ENCODE assay signal across 19 cellular contexts in genomic region chr9:24041294-24041693, GRCh38.
"Had no signal": no experiment of that assay in that cellular context is flagged by ENCODE, and none has a peak within 500 bp of the region (broad histone marks: within the 10 kb centered on the region; RNA-seq: fewer than 3 reads in every experiment).

No MANE protein-coding gene starts in this region.

- H3K36me3 ChIP-seq: gastrocnemius medialis, heart right ventricle, right atrium auricular region, tibial nerve, vagina had no signal

- H3K4me1 ChIP-seq: gastrocnemius medialis, heart right ventricle, right atrium auricular region, tibial nerve, vagina had no signal

- H3K27ac ChIP-seq: gastrocnemius medialis, heart right ventricle, right atrium auricular region, tibial nerve, vagina, VCaP had no signal

- ATAC-seq: activated T-helper 17 cell treated with anti-CD3 and anti-CD28 coated beads, Interleukin-2, amount 50 U/mL, for 72 hours; gastrocnemius medialis; heart right ventricle; left colon had no signal

- H3K27me3 Mint-ChIP-seq: activated T-helper 17 cell treated with anti-CD3 and anti-CD28 coated beads, Interleukin-2, amount 50 U/mL, for 72 hours had no signal

- H3K4me3 Mint-ChIP-seq: activated T-helper 17 cell treated with anti-CD3 and anti-CD28 coated beads, Interleukin-2, amount 50 U/mL, for 72 hours had no signal

- H3K4me1 Mint-ChIP-seq: activated T-helper 17 cell treated with anti-CD3 and anti-CD28 coated beads, Interleukin-2, amount 50 U/mL, for 72 hours had no signal

- H3K4me3 ChIP-seq: gastrocnemius medialis, heart right ventricle, right atrium auricular region, tibial nerve, vagina had no signal

- H3K27ac Mint-ChIP-seq: activated T-helper 17 cell treated with anti-CD3 and anti-CD28 coated beads, Interleukin-2, amount 50 U/mL, for 72 hours had no signal

- H3K27me3 ChIP-seq: gastrocnemius medialis, heart right ventricle, right atrium auricular region, tibial nerve, vagina had no signal

- DNase-seq: activated CD4-positive, alpha-beta T cell treated with anti-CD3 and anti-CD28 coated beads for 1 hour; activated CD4-positive, alpha-beta T cell treated with anti-CD3 and anti-CD28 coated beads, Interleukin-2, amount 50 U/mL, for 4 hours; activated naive CD4-positive, alpha-beta T cell treated with Interleukin-2 at 50 U/mL for 16 hours; cerebellar nuclear complex; dermis blood vessel endothelial cell; erythroblast; gastrocnemius medialis; heart right ventricle; left colon; nucleus accumbens; posterior cingulate gyrus; stimulated activated CD4-positive, alpha-beta T cell treated with anti-CD3 and anti-CD28 coated beads, Interleukin-15, amount 100 ng/mL, for 24 hours; stimulated activated CD4-positive, alpha-beta T cell treated with anti-CD3 and anti-CD28 coated beads, Interleukin-4, amount 100 ng/mL, for 24 hours; stimulated activated naive CD4-positive, alpha-beta T cell had no signal
